Comparison of ENCODE assay signal across 1 cellular context in the genomic region with DNA sequence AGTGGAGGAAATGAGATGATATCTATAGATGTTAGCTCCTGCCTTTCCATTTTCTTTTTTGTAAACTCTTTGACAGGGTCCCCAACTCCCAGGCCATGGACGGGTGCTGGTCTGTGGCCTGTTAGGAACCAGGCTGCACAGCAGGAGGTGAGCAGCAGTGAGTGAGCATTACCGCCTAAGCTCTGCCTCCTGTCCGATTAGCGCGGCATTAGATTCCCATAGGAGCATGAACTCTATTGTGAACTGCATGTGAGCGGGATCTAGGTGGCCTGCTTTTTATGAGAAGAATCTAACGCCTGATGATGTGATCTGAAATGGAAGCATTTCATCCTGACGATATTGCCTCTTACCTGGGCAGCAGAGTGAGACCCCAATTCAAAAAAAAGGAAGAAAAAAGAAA.
TF ChIP-seq lines count a peak whose summit lies in the region.

No MANE protein-coding gene starts in this region.

TF ChIP-seq in SK-N-SH treated with all-trans-retinoic acid at 6 μM for 48 hours, 23 proteins besides CTCF, POLR2A, EP300 and RAD21 (continued from another document):
- TF ChIP-seq, protein P1, sequence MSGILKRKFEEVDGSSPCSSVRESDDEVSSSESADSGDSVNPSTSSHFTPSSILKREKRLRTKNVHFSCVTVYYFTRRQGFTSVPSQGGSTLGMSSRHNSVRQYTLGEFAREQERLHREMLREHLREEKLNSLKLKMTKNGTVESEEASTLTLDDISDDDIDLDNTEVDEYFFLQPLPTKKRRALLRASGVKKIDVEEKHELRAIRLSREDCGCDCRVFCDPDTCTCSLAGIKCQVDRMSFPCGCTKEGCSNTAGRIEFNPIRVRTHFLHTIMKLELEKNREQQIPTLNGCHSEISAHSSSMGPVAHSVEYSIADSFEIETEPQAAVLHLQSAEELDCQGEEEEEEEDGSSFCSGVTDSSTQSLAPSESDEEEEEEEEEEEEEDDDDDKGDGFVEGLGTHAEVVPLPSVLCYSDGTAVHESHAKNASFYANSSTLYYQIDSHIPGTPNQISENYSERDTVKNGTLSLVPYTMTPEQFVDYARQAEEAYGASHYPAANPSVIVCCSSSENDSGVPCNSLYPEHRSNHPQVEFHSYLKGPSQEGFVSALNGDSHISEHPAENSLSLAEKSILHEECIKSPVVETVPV (CRISPR knock-in tag; IDR thresholded peaks at IDR 0.05), result no peak
- TF ChIP-seq, protein P2, sequence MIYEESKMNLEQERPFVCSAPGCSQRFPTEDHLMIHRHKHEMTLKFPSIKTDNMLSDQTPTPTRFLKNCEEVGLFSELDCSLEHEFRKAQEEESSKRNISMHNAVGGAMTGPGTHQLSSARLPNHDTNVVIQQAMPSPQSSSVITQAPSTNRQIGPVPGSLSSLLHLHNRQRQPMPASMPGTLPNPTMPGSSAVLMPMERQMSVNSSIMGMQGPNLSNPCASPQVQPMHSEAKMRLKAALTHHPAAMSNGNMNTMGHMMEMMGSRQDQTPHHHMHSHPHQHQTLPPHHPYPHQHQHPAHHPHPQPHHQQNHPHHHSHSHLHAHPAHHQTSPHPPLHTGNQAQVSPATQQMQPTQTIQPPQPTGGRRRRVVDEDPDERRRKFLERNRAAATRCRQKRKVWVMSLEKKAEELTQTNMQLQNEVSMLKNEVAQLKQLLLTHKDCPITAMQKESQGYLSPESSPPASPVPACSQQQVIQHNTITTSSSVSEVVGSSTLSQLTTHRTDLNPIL (CRISPR knock-in tag; IDR thresholded peaks at IDR 0.05; ENCODE audit: low read depth), result no peak
- TF ChIP-seq, protein P3, sequence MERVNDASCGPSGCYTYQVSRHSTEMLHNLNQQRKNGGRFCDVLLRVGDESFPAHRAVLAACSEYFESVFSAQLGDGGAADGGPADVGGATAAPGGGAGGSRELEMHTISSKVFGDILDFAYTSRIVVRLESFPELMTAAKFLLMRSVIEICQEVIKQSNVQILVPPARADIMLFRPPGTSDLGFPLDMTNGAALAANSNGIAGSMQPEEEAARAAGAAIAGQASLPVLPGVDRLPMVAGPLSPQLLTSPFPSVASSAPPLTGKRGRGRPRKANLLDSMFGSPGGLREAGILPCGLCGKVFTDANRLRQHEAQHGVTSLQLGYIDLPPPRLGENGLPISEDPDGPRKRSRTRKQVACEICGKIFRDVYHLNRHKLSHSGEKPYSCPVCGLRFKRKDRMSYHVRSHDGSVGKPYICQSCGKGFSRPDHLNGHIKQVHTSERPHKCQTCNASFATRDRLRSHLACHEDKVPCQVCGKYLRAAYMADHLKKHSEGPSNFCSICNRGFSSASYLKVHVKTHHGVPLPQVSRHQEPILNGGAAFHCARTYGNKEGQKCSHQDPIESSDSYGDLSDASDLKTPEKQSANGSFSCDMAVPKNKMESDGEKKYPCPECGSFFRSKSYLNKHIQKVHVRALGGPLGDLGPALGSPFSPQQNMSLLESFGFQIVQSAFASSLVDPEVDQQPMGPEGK (CRISPR knock-in tag; IDR thresholded peaks at IDR 0.05; ENCODE audit: borderline replicate concordance), result no peak
- no peak for TF ChIP-seq ZFP30 (CRISPR knock-in tag; IDR thresholded peaks at IDR 0.05)
- TF ChIP-seq OSR1 (CRISPR knock-in tag; IDR thresholded peaks at IDR 0.05), result no peak
- TF ChIP-seq, protein P4, sequence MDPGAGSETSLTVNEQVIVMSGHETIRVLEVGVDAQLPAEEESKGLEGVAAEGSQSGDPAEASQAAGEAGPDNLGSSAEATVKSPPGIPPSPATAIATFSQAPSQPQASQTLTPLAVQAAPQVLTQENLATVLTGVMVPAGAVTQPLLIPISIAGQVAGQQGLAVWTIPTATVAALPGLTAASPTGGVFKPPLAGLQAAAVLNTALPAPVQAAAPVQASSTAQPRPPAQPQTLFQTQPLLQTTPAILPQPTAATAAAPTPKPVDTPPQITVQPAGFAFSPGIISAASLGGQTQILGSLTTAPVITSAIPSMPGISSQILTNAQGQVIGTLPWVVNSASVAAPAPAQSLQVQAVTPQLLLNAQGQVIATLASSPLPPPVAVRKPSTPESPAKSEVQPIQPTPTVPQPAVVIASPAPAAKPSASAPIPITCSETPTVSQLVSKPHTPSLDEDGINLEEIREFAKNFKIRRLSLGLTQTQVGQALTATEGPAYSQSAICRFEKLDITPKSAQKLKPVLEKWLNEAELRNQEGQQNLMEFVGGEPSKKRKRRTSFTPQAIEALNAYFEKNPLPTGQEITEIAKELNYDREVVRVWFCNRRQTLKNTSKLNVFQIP (CRISPR knock-in tag; IDR thresholded peaks at IDR 0.05; ENCODE audit: borderline replicate concordance, low read depth), result no peak
